Comparison of ENCODE assay signal across 2 cellular contexts in the genomic region with DNA sequence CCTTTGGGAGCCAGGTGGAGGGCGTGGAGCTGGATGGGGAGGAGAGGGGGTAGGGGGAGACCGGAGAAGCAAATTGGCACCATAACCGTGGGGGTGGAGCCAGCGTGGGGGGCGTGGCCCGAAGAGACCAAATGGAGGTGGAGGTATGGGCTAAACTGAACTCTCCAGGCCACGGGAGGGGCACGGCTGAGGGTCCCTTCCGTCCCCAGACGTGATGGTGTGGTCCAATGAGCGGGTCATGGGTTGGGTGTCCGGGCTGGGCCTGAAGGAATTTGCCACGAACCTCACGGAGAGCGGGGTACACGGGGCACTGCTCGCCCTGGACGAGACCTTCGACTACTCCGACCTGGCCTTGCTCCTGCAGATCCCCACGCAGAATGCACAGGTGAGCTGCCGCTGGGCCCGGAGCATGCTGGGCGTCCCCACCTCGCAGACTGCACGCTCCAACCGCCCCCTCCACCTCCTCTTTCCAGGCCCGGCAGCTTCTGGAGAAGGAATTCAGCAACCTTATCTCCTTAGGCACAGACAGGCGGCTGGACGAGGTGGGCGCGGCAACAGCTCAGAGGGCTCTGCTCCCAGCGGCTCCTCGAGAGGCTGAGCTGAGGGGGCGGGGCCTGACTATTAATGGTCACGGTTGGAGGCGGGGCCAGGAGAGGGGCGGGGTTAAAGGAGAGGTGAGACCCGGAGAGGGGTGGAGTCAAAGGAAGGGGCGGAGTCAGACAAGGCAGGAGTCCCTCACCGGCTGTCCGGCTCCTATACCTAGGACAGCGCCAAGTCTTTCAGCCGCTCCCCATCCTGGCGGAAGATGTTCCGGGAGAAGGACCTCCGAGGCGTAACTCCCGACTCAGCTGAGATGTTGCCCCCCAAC.
TF ChIP-seq lines count a peak whose summit lies in the region.

No MANE protein-coding gene starts in this region.

TF ChIP-seq in SK-N-SH, 30 proteins besides CTCF, POLR2A, EP300 and RAD21:
- no peak for TF ChIP-seq NFIC (IDR thresholded peaks at IDR 0.05; ENCODE audit: borderline replicate concordance)
- 0 out of 2 replicates have a peak, but pooled peaks have one; percentile 16 for TF ChIP-seq POLR2AphosphoS5 (IDR thresholded peaks at IDR 0.05; ENCODE audit: low read depth, low read length)
- no peak for TF ChIP-seq YY1 (IDR thresholded peaks at IDR 0.05; ENCODE audit: low read depth)
- TF ChIP-seq TEAD4 (IDR thresholded peaks at IDR 0.05; ENCODE audit: borderline replicate concordance, insufficient read depth): no peak
- peak; percentile 92 for TF ChIP-seq REST (IDR thresholded peaks at IDR 0.05; ENCODE audit: low read depth, low read length)
- TF ChIP-seq, protein P1, sequence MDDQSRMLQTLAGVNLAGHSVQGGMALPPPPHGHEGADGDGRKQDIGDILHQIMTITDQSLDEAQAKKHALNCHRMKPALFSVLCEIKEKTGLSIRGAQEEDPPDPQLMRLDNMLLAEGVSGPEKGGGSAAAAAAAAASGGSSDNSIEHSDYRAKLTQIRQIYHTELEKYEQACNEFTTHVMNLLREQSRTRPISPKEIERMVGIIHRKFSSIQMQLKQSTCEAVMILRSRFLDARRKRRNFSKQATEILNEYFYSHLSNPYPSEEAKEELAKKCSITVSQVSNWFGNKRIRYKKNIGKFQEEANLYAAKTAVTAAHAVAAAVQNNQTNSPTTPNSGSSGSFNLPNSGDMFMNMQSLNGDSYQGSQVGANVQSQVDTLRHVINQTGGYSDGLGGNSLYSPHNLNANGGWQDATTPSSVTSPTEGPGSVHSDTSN (IDR thresholded peaks at IDR 0.05): 0 out of 2 replicates have a peak, but pooled peaks have one; percentile 6

TF ChIP-seq in neural cell, 6 proteins besides CTCF, POLR2A, EP300 and RAD21:
- TF ChIP-seq SMC3 (conservative IDR thresholded peaks at IDR 0.05; ENCODE audit: poor library complexity) (no peak), MXI1 (conservative IDR thresholded peaks at IDR 0.05; ENCODE audit: poor library complexity, severe bottlenecking) (no peak), TAF1 (IDR thresholded peaks at IDR 0.05; ENCODE audit: low read depth) (peak; percentile 22), EZH2 (IDR thresholded peaks at IDR 0.05; ENCODE audit: borderline replicate concordance, insufficient read depth, low read length, poor library complexity, severe bottlenecking) (no peak), REST (IDR thresholded peaks at IDR 0.05; ENCODE audit: borderline replicate concordance) (peak; percentile 9), POLR2AphosphoS5 (IDR thresholded peaks at IDR 0.05) (no peak)
TF ChIP-seq in neural cell: peak in this region for 2.
